9 cellular contexts compared by ENCODE assay signal in the genomic region with DNA sequence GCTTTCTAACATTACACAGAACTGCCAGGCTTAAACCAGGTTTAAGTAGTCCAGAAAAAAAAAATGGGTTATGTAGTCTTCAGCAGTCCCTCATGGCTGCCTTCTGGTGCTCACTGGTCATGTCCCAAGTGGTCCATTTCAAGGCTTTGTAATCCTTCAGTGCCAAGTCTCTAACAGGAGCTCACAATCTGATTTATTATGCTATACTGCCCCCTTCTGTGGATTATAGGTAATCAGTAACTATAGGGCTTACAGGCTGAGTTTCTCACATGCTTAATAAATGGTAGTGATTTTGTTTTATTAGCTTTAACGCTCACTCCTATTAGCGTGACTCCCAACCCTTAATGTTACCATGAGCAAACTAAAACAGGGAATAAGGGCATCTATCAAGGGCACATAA.
A peak's percentile ranks its signal among the peaks of the same experiment; 100 is the strongest.
DNase-seq lines count a peak whose midpoint lies in the region; ATAC-seq lines count a peak whose summit lies in the region.
"Had no signal": no experiment of that assay in that cellular context is flagged by ENCODE, and none has a peak within 500 bp of the region (broad histone marks: within the 10 kb centered on the region; RNA-seq: fewer than 3 reads in every experiment).

No MANE protein-coding gene starts in this region.

- ATAC-seq in GM19395 (IDR thresholded peaks at IDR 0.05; ENCODE audit: unreplicated experiment) (peak; percentile 59), HG03439 (IDR thresholded peaks at IDR 0.05; ENCODE audit: unreplicated experiment) (no peak)

- DNase-seq in COLO829 (ENCODE audit: low spot score) (peak; percentile 19), NCI-H460 (ENCODE audit: extremely low read depth, low read depth) (peak; percentile 61), dermis microvascular lymphatic vessel endothelial cell (ENCODE audit: low read depth in 2 of 2) (peak; percentile 6 to 22), pons (ENCODE audit: low spot score) (peak; percentile 79)
- DNase-seq in effector CD4-positive, alpha-beta T cell: no peak
- DNase-seq in activated CD4-positive, alpha-beta T cell treated with anti-CD3 and anti-CD28 coated beads for 4 hours: no peak
- DNase-seq: upper lobe of left lung had no signal

Comparison
In these comparisons a context has a peak if more than half of its experiments do, and no peak if none do; other contexts are left out.
1. DNase-seq: peak in COLO829 (single experiment), NCI-H460 (single experiment), dermis microvascular lymphatic vessel endothelial cell (2 of 2) and pons (single experiment); none in effector CD4-positive, alpha-beta T cell (single experiment) and activated CD4-positive, alpha-beta T cell treated with anti-CD3 and anti-CD28 coated beads for 4 hours (0 of 2).